In genomic region chr11:96230686-96231085, GRCh38 we compare ENCODE assay signal across 16 cellular contexts.
A peak's percentile ranks its signal among the peaks of the same experiment; 100 is the strongest.
DNase-seq lines count a peak whose midpoint lies in the region; ATAC-seq and FAIRE-seq lines count a peak whose summit lies in the region.
"Had no signal": no experiment of that assay in that cellular context is flagged by ENCODE, and none has a peak within 500 bp of the region (broad histone marks: within the 10 kb centered on the region; RNA-seq: fewer than 3 reads in every experiment).

No MANE protein-coding gene starts in this region.

- H3K9me3 Mint-ChIP-seq in T-cell, result no peaks in the 10 kb centered on the region
- H3K9me3 Mint-ChIP-seq in memory B cell, result peaks cover 1% of the 10 kb centered on the region
- H3K9me3 Mint-ChIP-seq: nephron progenitor cell had no signal

- CTCF ChIA-PET in T-cell (lab: Charles Lee), result interaction anchor here in 1 of 2 donors (1.8 kb wide), 1 partner anchor 112 kb away, joined by 3 read pairs; the partner anchor contains the start of gene MAML2

- H3K4me1 Mint-ChIP-seq in T-cell, result peaks cover 72 to 80% (median 76%) of the 10 kb centered on the region in 3 donors
- H3K4me1 Mint-ChIP-seq in memory B cell, result peaks cover 34% of the 10 kb centered on the region

- H3K36me3 Mint-ChIP-seq in T-cell (peaks cover 30% of the 10 kb centered on the region), memory B cell (peaks cover 16% of the 10 kb centered on the region)

- POLR2A ChIA-PET in T-cell (lab: Charles Lee), result interaction anchor here in 1 of 2 donors (0.6 kb wide), 1 partner anchor 1262 kb away, joined by 3 read pairs; no protein-coding TSS in a partner anchor

- H3K27ac Mint-ChIP-seq in T-cell (peak overlapping the region; percentile 34 to 49), memory B cell (peak overlapping the region; percentile 75)
- H3K27ac Mint-ChIP-seq: nephron progenitor cell had no signal

- H3K4me3 Mint-ChIP-seq in T-cell, result no peak overlapping the region
- H3K4me3 Mint-ChIP-seq in memory B cell, result peak overlapping the region; percentile 35
- H3K4me3 Mint-ChIP-seq: nephron progenitor cell had no signal

- ATAC-seq in T-cell (replicated peaks in 1 of 4), result no peak
- ATAC-seq in memory B cell (ENCODE audit: low read depth), result peak; percentile 91
- ATAC-seq in HG02763 (IDR thresholded peaks at IDR 0.05; ENCODE audit: unreplicated experiment), result no peak
- no peak for ATAC-seq in HG03571 (IDR thresholded peaks at IDR 0.05; ENCODE audit: unreplicated experiment)
- ATAC-seq in GM21825 (IDR thresholded peaks at IDR 0.05; ENCODE audit: unreplicated experiment), result no peak
- no peak for ATAC-seq in GM18867 (IDR thresholded peaks at IDR 0.05; ENCODE audit: unreplicated experiment)
- ATAC-seq: gastrocnemius medialis, K562 had no signal

- DNase-seq in CD1c-positive myeloid dendritic cell (ENCODE audit: extremely low spot score) (peak; percentile 93), HTR-8/SVneo (ENCODE audit: insufficient read length, low spot score) (no peak), T-cell (no peak), memory B cell (ENCODE audit: low spot score in 2 of 2) (no peak)
- DNase-seq: activated CD4-positive, CD25-positive, alpha-beta regulatory T cell; COR-L47; gastrocnemius medialis; islet precursor cell; NCI-H2029; NCI-H748 treated with DMSO at 0.1 percent for 48 hours; nephron progenitor cell had no signal

- peak; percentile 88 for FAIRE-seq in HTR-8/SVneo (lab: Jason Lieb, UNC)
- FAIRE-seq: K562 had no signal

- H3K27me3 Mint-ChIP-seq in T-cell, result no peaks in the 10 kb centered on the region
- no peaks in the 10 kb centered on the region for H3K27me3 Mint-ChIP-seq in memory B cell
